ENCODE assay signal across 9 cellular contexts in genomic region chr7:70775570-70776156, GRCh38.
DNase-seq lines count a peak whose midpoint lies in the region; ATAC-seq and TF ChIP-seq lines count a peak whose summit lies in the region.
"Had no signal": no experiment of that assay in that cellular context is flagged by ENCODE, and none has a peak within 500 bp of the region (broad histone marks: within the 10 kb centered on the region; RNA-seq: fewer than 3 reads in every experiment).

No MANE protein-coding gene starts in this region.

- no peak overlapping the region for H2BK15ac ChIP-seq in mesenchymal stem cell (ENCODE audit: low read depth, poor library complexity, severe bottlenecking)

- no peaks in the 10 kb centered on the region for H3F3A ChIP-seq in PC-9 (ENCODE audit: insufficient read depth, low read depth)

- no peak overlapping the region for H3K14ac ChIP-seq in mesenchymal stem cell (ENCODE audit: low read length in 2 of 2)

- peak overlapping the region; percentile 38 for H3K27ac ChIP-seq in CD4-positive, alpha-beta memory T cell (ENCODE audit: low read depth, low read length)
- H3K27ac ChIP-seq in iPS DF 6.9 (ENCODE audit: low read length) (no peak overlapping the region), PC-9 (no peak overlapping the region), mesenchymal stem cell (ENCODE audit: low read length, poor library complexity, severe bottlenecking) (no peak overlapping the region)

- H3K4me1 Mint-ChIP-seq in CD4-positive, alpha-beta memory T cell = peaks cover 34 to 71% (median 44%) of the 10 kb centered on the region in 4 donors

- H2AK5ac ChIP-seq in mesenchymal stem cell (ENCODE audit: low read length, severe bottlenecking) = no peak overlapping the region

- H3K79me2 ChIP-seq in PC-9 (ENCODE audit: low read depth) = no peaks in the 10 kb centered on the region

- H3K18ac ChIP-seq in mesenchymal stem cell (ENCODE audit: low read depth in 1 of 2, low read length in 2 of 2) = no peak overlapping the region

- no peak overlapping the region for H4K8ac ChIP-seq in mesenchymal stem cell (ENCODE audit: low read length)

- no TSS peak for BruUV-seq in PC-9 (replicated peaks; lab: Mats Ljungman, UMichigan)

- H3K9me3 ChIP-seq in CD4-positive, alpha-beta memory T cell (ENCODE audit: control insufficient read depth in 1 of 2, low read length in 2 of 2) = no peaks in the 10 kb centered on the region
- H3K9me3 ChIP-seq in iPS DF 6.9 (ENCODE audit: control insufficient read depth, insufficient read depth, low read length) = no peaks in the 10 kb centered on the region
- H3K9me3 ChIP-seq in PC-9 (ENCODE audit: insufficient read depth, low read depth) = no peaks in the 10 kb centered on the region
- H3K9me3 ChIP-seq in mesenchymal stem cell (ENCODE audit: control insufficient read depth, low read length) = no peaks in the 10 kb centered on the region
- H3K9me3 ChIP-seq: suprapubic skin had no signal

- H3K4me1 ChIP-seq in CD4-positive, alpha-beta memory T cell (ENCODE audit: insufficient read depth, low read length) = peaks cover 46% of the 10 kb centered on the region
- H3K4me1 ChIP-seq in iPS DF 6.9 (ENCODE audit: control insufficient read depth, insufficient read depth, low read length) (no peaks in the 10 kb centered on the region), PC-9 (replicated peaks; ENCODE audit: insufficient read depth) (no peaks in the 10 kb centered on the region), mesenchymal stem cell (ENCODE audit: control insufficient read depth, insufficient read depth, low read depth, low read length) (no peaks in the 10 kb centered on the region)

- WGBS in iPS DF 6.9 (ENCODE audit: insufficient coverage, insufficient read length) = no CpG with 5 or more reads among the region's 4 CpGs
- 77% methylated on average over 4 of the region's 4 CpGs for WGBS in mesenchymal stem cell

- peak overlapping the region in 5 of 8 donors; percentile 5 to 71 (median 64) for H3K4me3 Mint-ChIP-seq in CD4-positive, alpha-beta memory T cell

- CTCF ChIA-PET in CD4-positive, alpha-beta memory T cell (lab: Charles Lee; ENCODE audit: partially characterized antibody) = interaction anchor here (0.5 to 9.4 kb wide), 15 partner anchors 10 to 961 kb away, joined by 3 to 81 read pairs (median 5); no protein-coding TSS in a partner anchor
- CTCF ChIA-PET in PC-9 (lab: Charles Lee) = no interaction called here

- peak in 2 of 5 donors; percentile 34 to 51 for DNase-seq in CD4-positive, alpha-beta memory T cell
- DNase-seq in SK-N-DZ (ENCODE audit: low spot score) (peak; percentile 46), iPS DF 6.9 (ENCODE audit: low read depth, low spot score) (peak; percentile 18), PC-9 (no peak), T1000 (lab: John Stamatoyannopoulos, UW) (no peak), activated T-cell treated with anti-CD3 and anti-CD28 coated beads for 4 hours (no peak), mesenchymal stem cell (no peak)

- H3K9me2 ChIP-seq in PC-9 (ENCODE audit: insufficient read depth) = no peaks in the 10 kb centered on the region

- no peak overlapping the region for H3K4me2 ChIP-seq in PC-9
- H3K4me2 ChIP-seq in mesenchymal stem cell (ENCODE audit: low read length, poor library complexity, severe bottlenecking) = no peak overlapping the region

- no peaks in the 10 kb centered on the region for H3K36me3 ChIP-seq in CD4-positive, alpha-beta memory T cell (ENCODE audit: insufficient read depth, low read length)
- peaks cover 27% of the 10 kb centered on the region for H3K36me3 ChIP-seq in iPS DF 6.9 (ENCODE audit: control insufficient read depth, insufficient read depth, low read length)
- H3K36me3 ChIP-seq in PC-9 (ENCODE audit: low read depth) = no peaks in the 10 kb centered on the region
- H3K36me3 ChIP-seq in mesenchymal stem cell (ENCODE audit: control insufficient read depth in 1 of 2, insufficient read depth in 2 of 2, low read depth in 1 of 2, low read length in 2 of 2) = peaks cover 26 to 77% of the 10 kb centered on the region in 2 experiments

- H3K4ac ChIP-seq in mesenchymal stem cell (ENCODE audit: low read depth in 1 of 2, low read length in 2 of 2) = no peak overlapping the region

- H3K9me3 Mint-ChIP-seq in CD4-positive, alpha-beta memory T cell = peaks cover 0 to 2% (median 0%) of the 10 kb centered on the region in 8 donors

- H2BK120ac ChIP-seq in mesenchymal stem cell (ENCODE audit: low read depth, low read length) = no peak overlapping the region

- H3K79me1 ChIP-seq in mesenchymal stem cell (replicated peaks; ENCODE audit: low read length, poor library complexity, severe bottlenecking) = peaks cover 7% of the 10 kb centered on the region

- H3K27me3 ChIP-seq in CD4-positive, alpha-beta memory T cell (ENCODE audit: insufficient read depth, low read length) = no peaks in the 10 kb centered on the region
- no peaks in the 10 kb centered on the region for H3K27me3 ChIP-seq in iPS DF 6.9 (ENCODE audit: control insufficient read depth, insufficient read depth, low read length)
- peaks cover 62% of the 10 kb centered on the region for H3K27me3 ChIP-seq in PC-9 (ENCODE audit: insufficient read depth, low read depth)
- no peaks in the 10 kb centered on the region for H3K27me3 ChIP-seq in mesenchymal stem cell (ENCODE audit: control insufficient read depth in 1 of 2, insufficient read depth in 1 of 2, low read length in 2 of 2)
- H3K27me3 ChIP-seq: suprapubic skin had no signal

- H2BK12ac ChIP-seq in mesenchymal stem cell (ENCODE audit: low read length in 2 of 2) = no peak overlapping the region

- H3K27ac Mint-ChIP-seq in CD4-positive, alpha-beta memory T cell = peak overlapping the region; percentile 43 to 98 (median 92)

- no peaks in the 10 kb centered on the region for H3K27me3 Mint-ChIP-seq in CD4-positive, alpha-beta memory T cell

- no peak overlapping the region for H4K91ac ChIP-seq in mesenchymal stem cell (ENCODE audit: low read length)

- intact Hi-C loops in CD4-positive, alpha-beta memory T cell (cut with micrococcal nuclease) = loop anchor here (5.0 kb wide), 1 partner anchor 53 kb away; no protein-coding TSS in a partner anchor
- intact Hi-C loops in PC-9 (cut with micrococcal nuclease; ENCODE audit: unreplicated experiment) = no loop called here

- H3K23ac ChIP-seq in mesenchymal stem cell (ENCODE audit: low read length in 2 of 2) = no peak overlapping the region

- no peak overlapping the region for H2AFZ ChIP-seq in PC-9
- no peak overlapping the region for H2AFZ ChIP-seq in mesenchymal stem cell (ENCODE audit: low read depth, low read length)

- no peak overlapping the region for H3K4me3 ChIP-seq in CD4-positive, alpha-beta memory T cell (ENCODE audit: low read length in 2 of 2)
- H3K4me3 ChIP-seq in iPS DF 6.9 (ENCODE audit: low read length) (no peak overlapping the region), PC-9 (no peak overlapping the region), mesenchymal stem cell (ENCODE audit: insufficient read depth in 1 of 2, low read depth in 1 of 2, low read length in 2 of 2) (no peak overlapping the region)
- H3K4me3 ChIP-seq: suprapubic skin had no signal

- POLR2A ChIA-PET in CD4-positive, alpha-beta memory T cell (lab: Charles Lee; ENCODE audit: partially characterized antibody) = interaction anchor here (0.5 to 7.9 kb wide), 3 partner anchors 12 to 63 kb away, joined by 3 to 145 read pairs (median 3); no protein-coding TSS in a partner anchor
- POLR2A ChIA-PET in PC-9 (lab: Charles Lee; ENCODE audit: unreplicated experiment) = no interaction called here

- ATAC-seq in GM19438 (IDR thresholded peaks at IDR 0.05; ENCODE audit: low read depth, unreplicated experiment) = peak; percentile 53

- H2BK5ac ChIP-seq in mesenchymal stem cell (ENCODE audit: low read depth, low read length, poor library complexity, severe bottlenecking) = no peak overlapping the region

- TF ChIP-seq CTCF in PC-9 (conservative IDR thresholded peaks at IDR 0.05) = no peak

- peaks cover 15 to 40% of the 10 kb centered on the region in 2 donors for H3K36me3 Mint-ChIP-seq in CD4-positive, alpha-beta memory T cell

- H3K9ac ChIP-seq in mesenchymal stem cell (ENCODE audit: low read length) = no peak overlapping the region

- no peaks in the 10 kb centered on the region; the same call in 1 of the 2 replicates for H4K20me1 ChIP-seq in PC-9 (ENCODE audit: insufficient read depth)

Comparison
In these comparisons a context has a peak if more than half of its experiments do, and no peak if none do; other contexts are left out.
1. DNase-seq: peak in SK-N-DZ (single experiment) and iPS DF 6.9 (single experiment); none in PC-9 (0 of 2), T1000 (single experiment), activated T-cell treated with anti-CD3 and anti-CD28 coated beads for 4 hours (single experiment) and mesenchymal stem cell (single experiment).